Comparison of ENCODE assay signal across 1 cellular context in the genomic region with DNA sequence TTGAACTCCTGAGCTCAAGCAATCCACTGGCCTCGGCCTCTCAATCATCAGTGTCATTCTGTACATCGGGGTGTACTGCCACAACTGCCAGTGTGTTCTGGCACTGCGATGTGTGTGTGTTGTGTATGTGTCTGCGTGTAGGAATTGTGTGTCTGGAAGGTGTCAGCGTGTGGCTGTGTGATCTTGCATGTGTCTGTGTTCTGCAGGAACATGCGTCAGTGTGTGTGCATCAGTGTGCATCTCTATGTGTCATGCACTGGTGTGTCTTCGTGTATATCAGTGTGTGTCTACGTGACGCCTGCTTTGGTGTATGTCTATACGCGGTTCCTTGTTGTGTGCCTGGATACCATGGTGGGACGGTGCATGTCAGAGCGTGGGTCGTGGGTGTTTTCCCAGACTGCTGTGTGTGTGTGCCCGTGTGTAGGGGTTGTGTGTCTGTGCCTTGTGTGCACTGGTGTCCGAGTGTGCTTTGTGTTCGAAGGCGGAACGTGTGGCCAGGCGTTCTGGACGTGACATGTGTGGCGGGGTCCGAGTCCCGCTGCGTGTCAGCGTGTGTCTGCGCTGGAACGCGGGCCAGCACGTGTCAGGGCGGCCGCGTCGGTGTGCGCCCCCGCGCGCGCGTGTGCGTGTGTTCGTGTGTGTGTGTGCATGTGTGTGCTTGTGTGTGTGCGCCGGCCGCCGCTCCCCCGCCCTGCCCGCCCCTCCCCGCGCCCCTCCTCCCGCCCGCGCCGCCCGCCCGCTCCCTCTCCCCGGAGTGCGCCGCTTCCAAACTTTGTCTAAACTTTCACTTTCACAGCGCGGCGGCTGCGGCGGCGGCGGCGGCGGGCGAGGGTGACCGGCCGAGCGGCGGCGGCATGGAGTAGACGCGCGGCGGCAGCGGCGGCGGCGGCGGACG.
A peak's percentile ranks its signal among the peaks of the same experiment; 100 is the strongest.
TF ChIP-seq lines count a peak whose summit lies in the region.

A gene (plus strand): TSS at position 775 of the 895 bp plus-strand sequence. CDS start 363 bp downstream, outside the sequence.

TF ChIP-seq in HepG2, 621 proteins besides CTCF, POLR2A, EP300 and RAD21 (continued from another document and continues in another):
- TF ChIP-seq CHD2 (IDR thresholded peaks at IDR 0.05; ENCODE audit: low read depth, low read length) (no peak), MAFK (conservative IDR thresholded peaks at IDR 0.05 in 1 of 2, IDR thresholded peaks at IDR 0.05 in 1 of 2; ENCODE audit: low read length in 2 of 2) (no peak), GATAD1 (CRISPR knock-in tag; IDR thresholded peaks at IDR 0.05) (no peak), ZNF225 (CRISPR knock-in tag; IDR thresholded peaks at IDR 0.05) (peak; percentile 85; the same call in 1 of the 2 replicates), HDAC2 (CRISPR knock-in tag; IDR thresholded peaks at IDR 0.05) (no peak), ZNF501 (CRISPR knock-in tag; IDR thresholded peaks at IDR 0.05) (no peak), ZNF350 (CRISPR knock-in tag; IDR thresholded peaks at IDR 0.05; ENCODE audit: borderline replicate concordance, low read depth) (no peak), CHCHD3 (CRISPR knock-in tag; IDR thresholded peaks at IDR 0.05) (no peak), ZMYM3 (CRISPR knock-in tag; IDR thresholded peaks at IDR 0.05) (no peak), ZNF382 (CRISPR knock-in tag; IDR thresholded peaks at IDR 0.05; ENCODE audit: borderline replicate concordance) (no peak), ZNF317 (CRISPR knock-in tag; IDR thresholded peaks at IDR 0.05) (no peak), WIZ (CRISPR knock-in tag; IDR thresholded peaks at IDR 0.05) (no peak), ZNF552 (CRISPR knock-in tag; IDR thresholded peaks at IDR 0.05; ENCODE audit: borderline replicate concordance) (no peak), ZNF878 (CRISPR knock-in tag; IDR thresholded peaks at IDR 0.05) (no peak), KDM6A (CRISPR knock-in tag; IDR thresholded peaks at IDR 0.05; ENCODE audit: low read depth) (no peak), ZFP90 (CRISPR knock-in tag; IDR thresholded peaks at IDR 0.05; ENCODE audit: borderline replicate concordance) (no peak), ZNF547 (CRISPR knock-in tag; IDR thresholded peaks at IDR 0.05) (no peak), ZNF430 (CRISPR knock-in tag; IDR thresholded peaks at IDR 0.05) (no peak), ZMAT3 (CRISPR knock-in tag; conservative IDR thresholded peaks at IDR 0.05) (no peak), MAFF (IDR thresholded peaks at IDR 0.05; ENCODE audit: low read depth, low read length) (no peak), PHF5A (CRISPR knock-in tag; IDR thresholded peaks at IDR 0.05; ENCODE audit: low read depth, unreplicated experiment) (no peak), KAT7 (CRISPR knock-in tag; IDR thresholded peaks at IDR 0.05; ENCODE audit: borderline replicate concordance) (no peak), HIVEP1 (CRISPR knock-in tag; IDR thresholded peaks at IDR 0.05) (no peak), DPF2 (CRISPR knock-in tag; IDR thresholded peaks at IDR 0.05; ENCODE audit: borderline replicate concordance, low read depth) (no peak), HES4 (CRISPR knock-in tag; IDR thresholded peaks at IDR 0.05; ENCODE audit: borderline replicate concordance) (0 out of 2 replicates have a peak, but pooled peaks have one; percentile 52), ESRRA (CRISPR knock-in tag; IDR thresholded peaks at IDR 0.05; ENCODE audit: low read depth) (no peak), CAMTA2 (CRISPR knock-in tag; IDR thresholded peaks at IDR 0.05; ENCODE audit: borderline replicate concordance) (no peak), ZNF776 (CRISPR knock-in tag; IDR thresholded peaks at IDR 0.05) (no peak), ZSCAN21 (CRISPR knock-in tag; IDR thresholded peaks at IDR 0.05; ENCODE audit: borderline replicate concordance) (0 out of 2 replicates have a peak, but pooled peaks have one; percentile 30), SRY (CRISPR knock-in tag; IDR thresholded peaks at IDR 0.05) (0 out of 2 replicates have a peak, but pooled peaks have one; percentile 48), ZNF652 (CRISPR knock-in tag; IDR thresholded peaks at IDR 0.05; ENCODE audit: borderline replicate concordance, low read depth) (no peak), ARNTL (CRISPR knock-in tag; IDR thresholded peaks at IDR 0.05) (no peak), ZC3H13 (CRISPR knock-in tag; IDR thresholded peaks at IDR 0.05) (no peak)
- TF ChIP-seq, protein P1, sequence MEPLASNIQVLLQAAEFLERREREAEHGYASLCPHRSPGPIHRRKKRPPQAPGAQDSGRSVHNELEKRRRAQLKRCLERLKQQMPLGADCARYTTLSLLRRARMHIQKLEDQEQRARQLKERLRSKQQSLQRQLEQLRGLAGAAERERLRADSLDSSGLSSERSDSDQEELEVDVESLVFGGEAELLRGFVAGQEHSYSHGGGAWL (CRISPR knock-in tag; IDR thresholded peaks at IDR 0.05): 0 out of 2 replicates have a peak, but pooled peaks have one; percentile 36
- TF ChIP-seq, protein P2, sequence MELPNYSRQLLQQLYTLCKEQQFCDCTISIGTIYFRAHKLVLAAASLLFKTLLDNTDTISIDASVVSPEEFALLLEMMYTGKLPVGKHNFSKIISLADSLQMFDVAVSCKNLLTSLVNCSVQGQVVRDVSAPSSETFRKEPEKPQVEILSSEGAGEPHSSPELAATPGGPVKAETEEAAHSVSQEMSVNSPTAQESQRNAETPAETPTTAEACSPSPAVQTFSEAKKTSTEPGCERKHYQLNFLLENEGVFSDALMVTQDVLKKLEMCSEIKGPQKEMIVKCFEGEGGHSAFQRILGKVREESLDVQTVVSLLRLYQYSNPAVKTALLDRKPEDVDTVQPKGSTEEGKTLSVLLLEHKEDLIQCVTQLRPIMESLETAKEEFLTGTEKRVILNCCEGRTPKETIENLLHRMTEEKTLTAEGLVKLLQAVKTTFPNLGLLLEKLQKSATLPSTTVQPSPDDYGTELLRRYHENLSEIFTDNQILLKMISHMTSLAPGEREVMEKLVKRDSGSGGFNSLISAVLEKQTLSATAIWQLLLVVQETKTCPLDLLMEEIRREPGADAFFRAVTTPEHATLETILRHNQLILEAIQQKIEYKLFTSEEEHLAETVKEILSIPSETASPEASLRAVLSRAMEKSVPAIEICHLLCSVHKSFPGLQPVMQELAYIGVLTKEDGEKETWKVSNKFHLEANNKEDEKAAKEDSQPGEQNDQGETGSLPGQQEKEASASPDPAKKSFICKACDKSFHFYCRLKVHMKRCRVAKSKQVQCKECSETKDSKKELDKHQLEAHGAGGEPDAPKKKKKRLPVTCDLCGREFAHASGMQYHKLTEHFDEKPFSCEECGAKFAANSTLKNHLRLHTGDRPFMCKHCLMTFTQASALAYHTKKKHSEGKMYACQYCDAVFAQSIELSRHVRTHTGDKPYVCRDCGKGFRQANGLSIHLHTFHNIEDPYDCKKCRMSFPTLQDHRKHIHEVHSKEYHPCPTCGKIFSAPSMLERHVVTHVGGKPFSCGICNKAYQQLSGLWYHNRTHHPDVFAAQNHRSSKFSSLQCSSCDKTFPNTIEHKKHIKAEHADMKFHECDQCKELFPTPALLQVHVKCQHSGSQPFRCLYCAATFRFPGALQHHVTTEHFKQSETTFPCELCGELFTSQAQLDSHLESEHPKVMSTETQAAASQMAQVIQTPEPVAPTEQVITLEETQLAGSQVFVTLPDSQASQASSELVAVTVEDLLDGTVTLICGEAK (IDR thresholded peaks at IDR 0.05): no peak
- TF ChIP-seq, protein P2 (CRISPR knock-in tag; IDR thresholded peaks at IDR 0.05): peak; percentile 20; the same call in 1 of the 2 replicates
- TF ChIP-seq, protein P3, sequence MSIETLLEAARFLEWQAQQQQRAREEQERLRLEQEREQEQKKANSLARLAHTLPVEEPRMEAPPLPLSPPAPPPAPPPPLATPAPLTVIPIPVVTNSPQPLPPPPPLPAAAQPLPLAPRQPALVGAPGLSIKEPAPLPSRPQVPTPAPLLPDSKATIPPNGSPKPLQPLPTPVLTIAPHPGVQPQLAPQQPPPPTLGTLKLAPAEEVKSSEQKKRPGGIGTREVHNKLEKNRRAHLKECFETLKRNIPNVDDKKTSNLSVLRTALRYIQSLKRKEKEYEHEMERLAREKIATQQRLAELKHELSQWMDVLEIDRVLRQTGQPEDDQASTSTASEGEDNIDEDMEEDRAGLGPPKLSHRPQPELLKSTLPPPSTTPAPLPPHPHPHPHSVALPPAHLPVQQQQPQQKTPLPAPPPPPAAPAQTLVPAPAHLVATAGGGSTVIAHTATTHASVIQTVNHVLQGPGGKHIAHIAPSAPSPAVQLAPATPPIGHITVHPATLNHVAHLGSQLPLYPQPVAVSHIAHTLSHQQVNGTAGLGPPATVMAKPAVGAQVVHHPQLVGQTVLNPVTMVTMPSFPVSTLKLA (IDR thresholded peaks at IDR 0.05): peak; percentile 60
- TF ChIP-seq, protein P4, sequence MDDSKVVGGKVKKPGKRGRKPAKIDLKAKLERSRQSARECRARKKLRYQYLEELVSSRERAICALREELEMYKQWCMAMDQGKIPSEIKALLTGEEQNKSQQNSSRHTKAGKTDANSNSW (CRISPR knock-in tag; IDR thresholded peaks at IDR 0.05; ENCODE audit: borderline replicate concordance): no peak
- TF ChIP-seq, protein P5, sequence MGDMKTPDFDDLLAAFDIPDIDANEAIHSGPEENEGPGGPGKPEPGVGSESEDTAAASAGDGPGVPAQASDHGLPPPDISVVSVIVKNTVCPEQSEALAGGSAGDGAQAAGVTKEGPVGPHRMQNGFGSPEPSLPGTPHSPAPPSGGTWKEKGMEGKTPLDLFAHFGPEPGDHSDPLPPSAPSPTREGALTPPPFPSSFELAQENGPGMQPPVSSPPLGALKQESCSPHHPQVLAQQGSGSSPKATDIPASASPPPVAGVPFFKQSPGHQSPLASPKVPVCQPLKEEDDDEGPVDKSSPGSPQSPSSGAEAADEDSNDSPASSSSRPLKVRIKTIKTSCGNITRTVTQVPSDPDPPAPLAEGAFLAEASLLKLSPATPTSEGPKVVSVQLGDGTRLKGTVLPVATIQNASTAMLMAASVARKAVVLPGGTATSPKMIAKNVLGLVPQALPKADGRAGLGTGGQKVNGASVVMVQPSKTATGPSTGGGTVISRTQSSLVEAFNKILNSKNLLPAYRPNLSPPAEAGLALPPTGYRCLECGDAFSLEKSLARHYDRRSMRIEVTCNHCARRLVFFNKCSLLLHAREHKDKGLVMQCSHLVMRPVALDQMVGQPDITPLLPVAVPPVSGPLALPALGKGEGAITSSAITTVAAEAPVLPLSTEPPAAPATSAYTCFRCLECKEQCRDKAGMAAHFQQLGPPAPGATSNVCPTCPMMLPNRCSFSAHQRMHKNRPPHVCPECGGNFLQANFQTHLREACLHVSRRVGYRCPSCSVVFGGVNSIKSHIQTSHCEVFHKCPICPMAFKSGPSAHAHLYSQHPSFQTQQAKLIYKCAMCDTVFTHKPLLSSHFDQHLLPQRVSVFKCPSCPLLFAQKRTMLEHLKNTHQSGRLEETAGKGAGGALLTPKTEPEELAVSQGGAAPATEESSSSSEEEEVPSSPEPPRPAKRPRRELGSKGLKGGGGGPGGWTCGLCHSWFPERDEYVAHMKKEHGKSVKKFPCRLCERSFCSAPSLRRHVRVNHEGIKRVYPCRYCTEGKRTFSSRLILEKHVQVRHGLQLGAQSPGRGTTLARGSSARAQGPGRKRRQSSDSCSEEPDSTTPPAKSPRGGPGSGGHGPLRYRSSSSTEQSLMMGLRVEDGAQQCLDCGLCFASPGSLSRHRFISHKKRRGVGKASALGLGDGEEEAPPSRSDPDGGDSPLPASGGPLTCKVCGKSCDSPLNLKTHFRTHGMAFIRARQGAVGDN (CRISPR knock-in tag; IDR thresholded peaks at IDR 0.05): peak; percentile 68
- TF ChIP-seq, protein P6, sequence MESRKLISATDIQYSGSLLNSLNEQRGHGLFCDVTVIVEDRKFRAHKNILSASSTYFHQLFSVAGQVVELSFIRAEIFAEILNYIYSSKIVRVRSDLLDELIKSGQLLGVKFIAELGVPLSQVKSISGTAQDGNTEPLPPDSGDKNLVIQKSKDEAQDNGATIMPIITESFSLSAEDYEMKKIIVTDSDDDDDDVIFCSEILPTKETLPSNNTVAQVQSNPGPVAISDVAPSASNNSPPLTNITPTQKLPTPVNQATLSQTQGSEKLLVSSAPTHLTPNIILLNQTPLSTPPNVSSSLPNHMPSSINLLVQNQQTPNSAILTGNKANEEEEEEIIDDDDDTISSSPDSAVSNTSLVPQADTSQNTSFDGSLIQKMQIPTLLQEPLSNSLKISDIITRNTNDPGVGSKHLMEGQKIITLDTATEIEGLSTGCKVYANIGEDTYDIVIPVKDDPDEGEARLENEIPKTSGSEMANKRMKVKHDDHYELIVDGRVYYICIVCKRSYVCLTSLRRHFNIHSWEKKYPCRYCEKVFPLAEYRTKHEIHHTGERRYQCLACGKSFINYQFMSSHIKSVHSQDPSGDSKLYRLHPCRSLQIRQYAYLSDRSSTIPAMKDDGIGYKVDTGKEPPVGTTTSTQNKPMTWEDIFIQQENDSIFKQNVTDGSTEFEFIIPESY (CRISPR knock-in tag; IDR thresholded peaks at IDR 0.05): peak; percentile 30; the same call in 1 of the 2 replicates
- TF ChIP-seq, protein P7, sequence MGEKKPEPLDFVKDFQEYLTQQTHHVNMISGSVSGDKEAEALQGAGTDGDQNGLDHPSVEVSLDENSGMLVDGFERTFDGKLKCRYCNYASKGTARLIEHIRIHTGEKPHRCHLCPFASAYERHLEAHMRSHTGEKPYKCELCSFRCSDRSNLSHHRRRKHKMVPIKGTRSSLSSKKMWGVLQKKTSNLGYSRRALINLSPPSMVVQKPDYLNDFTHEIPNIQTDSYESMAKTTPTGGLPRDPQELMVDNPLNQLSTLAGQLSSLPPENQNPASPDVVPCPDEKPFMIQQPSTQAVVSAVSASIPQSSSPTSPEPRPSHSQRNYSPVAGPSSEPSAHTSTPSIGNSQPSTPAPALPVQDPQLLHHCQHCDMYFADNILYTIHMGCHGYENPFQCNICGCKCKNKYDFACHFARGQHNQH (CRISPR knock-in tag; IDR thresholded peaks at IDR 0.05): no peak
